In the genomic region with DNA sequence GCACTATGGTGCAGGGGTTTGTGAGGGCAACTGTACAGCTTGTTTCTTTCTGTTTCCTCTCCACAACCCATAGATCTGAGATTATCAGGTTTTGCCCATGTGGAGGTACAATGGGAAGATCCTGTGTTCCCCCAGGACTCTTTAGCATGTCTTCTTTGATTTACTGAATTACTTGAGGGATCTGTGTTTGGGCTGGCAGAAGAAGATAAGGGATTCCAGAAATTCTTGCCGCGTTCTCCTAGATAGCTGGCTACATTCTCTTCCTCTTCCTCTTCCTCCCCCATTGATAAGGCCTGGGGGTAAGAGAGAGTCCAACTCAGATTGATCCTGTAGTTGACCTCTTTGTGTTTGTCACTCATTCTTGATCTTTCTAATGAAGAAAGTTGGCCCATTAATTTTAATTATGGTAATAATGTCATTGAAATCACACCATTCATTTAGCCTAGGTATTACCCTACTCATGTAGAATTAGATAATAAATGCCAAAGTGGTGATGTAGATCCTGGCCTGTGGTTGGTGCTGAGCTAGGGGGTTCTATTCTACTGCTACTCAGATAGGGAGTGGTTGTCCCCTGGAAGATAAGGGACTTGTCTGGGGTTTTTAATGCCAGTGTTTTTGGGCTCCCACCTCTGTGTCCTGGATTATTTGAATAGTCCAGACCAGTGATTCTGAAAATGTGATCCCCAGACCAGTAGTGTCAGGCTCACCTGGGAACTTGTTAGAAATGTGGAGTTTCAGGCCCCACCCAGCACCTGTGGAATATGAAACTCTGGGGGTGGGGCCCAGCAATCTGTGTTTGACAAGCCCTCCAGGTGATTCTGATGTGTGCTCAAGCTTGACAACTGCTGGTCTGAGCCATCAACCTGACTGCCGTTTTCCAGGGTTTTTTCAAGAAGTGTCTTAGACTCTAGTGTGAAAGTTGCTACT, we compare ENCODE assay signal across 13 cellular contexts.
DNase-seq lines count a peak whose midpoint lies in the region; ATAC-seq and TF ChIP-seq lines count a peak whose summit lies in the region.
"Had no signal": no experiment of that assay in that cellular context is flagged by ENCODE, and none has a peak within 500 bp of the region (broad histone marks: within the 10 kb centered on the region; RNA-seq: fewer than 3 reads in every experiment).

No MANE protein-coding gene starts in this region.

- H3K27me3 ChIP-seq in Caco-2 (replicated peaks; ENCODE audit: control insufficient read depth, insufficient read depth, low read length) (no peaks in the 10 kb centered on the region), WERI-Rb-1 (ENCODE audit: insufficient read depth, low read depth, severe bottlenecking) (no peaks in the 10 kb centered on the region), adrenal gland (no peaks in the 10 kb centered on the region)

- POLR2A ChIA-PET in Caco-2 (lab: Charles Lee): no interaction called here

- no peak for TF ChIP-seq CTCF in Caco-2 (IDR thresholded peaks at IDR 0.05; ENCODE audit: insufficient read depth in 1 of 2, low read depth in 1 of 2, low read length in 1 of 2, severe bottlenecking in 1 of 2, unreplicated experiment in 1 of 2)
- no peak for TF ChIP-seq CTCF in WERI-Rb-1 (IDR thresholded peaks at IDR 0.05; ENCODE audit: low read depth, low read length)
- no peak for TF ChIP-seq CTCF in natural killer cell (IDR thresholded peaks at IDR 0.05)
- no peak for TF ChIP-seq CTCF in adrenal gland (IDR thresholded peaks at IDR 0.05)

- H3K4me3 ChIP-seq in Caco-2 (ENCODE audit: low read depth, low read length) (no peak overlapping the region), WERI-Rb-1 (ENCODE audit: low read depth, low read length) (no peak overlapping the region), mesodermal cell (ENCODE audit: extremely low read depth, insufficient read depth, low read length, poor library complexity, severe bottlenecking) (no peak overlapping the region), adrenal gland (no peak overlapping the region)
- H3K4me3 ChIP-seq: coronary artery, psoas muscle, SK-N-MC had no signal

- H3K4me1 Mint-ChIP-seq in Caco-2 (ENCODE audit: low read depth, unreplicated experiment) (peaks cover 14% of the 10 kb centered on the region), natural killer cell (no peaks in the 10 kb centered on the region)
- no peaks in the 10 kb centered on the region for H3K4me1 Mint-ChIP-seq in activated T-helper 17 cell treated with anti-CD3 and anti-CD28 coated beads, Interleukin-2, amount 50 U/mL, for 72 hours

- peaks cover 6% of the 10 kb centered on the region for H3K36me3 Mint-ChIP-seq in Caco-2 (ENCODE audit: insufficient read depth, unreplicated experiment)
- no peaks in the 10 kb centered on the region for H3K36me3 Mint-ChIP-seq in natural killer cell
- no peaks in the 10 kb centered on the region for H3K36me3 Mint-ChIP-seq in activated T-helper 17 cell treated with anti-CD3 and anti-CD28 coated beads, Interleukin-2, amount 50 U/mL, for 72 hours (ENCODE audit: low read depth)

- CTCF ChIA-PET in Caco-2 (lab: Charles Lee): interaction anchor here (0.7 to 1.0 kb wide), 2 partner anchors 44 to 135 kb away, joined by 3 read pairs; no protein-coding TSS in a partner anchor

- H3K27ac Mint-ChIP-seq in Caco-2 (ENCODE audit: unreplicated experiment) (no peak overlapping the region), natural killer cell (no peak overlapping the region)
- no peak overlapping the region for H3K27ac Mint-ChIP-seq in activated T-helper 17 cell treated with anti-CD3 and anti-CD28 coated beads, Interleukin-2, amount 50 U/mL, for 72 hours

- TF ChIP-seq POLR2A in adrenal gland (IDR thresholded peaks at IDR 0.05): no peak

- no peak for ATAC-seq in natural killer cell
- no peak for ATAC-seq in activated T-helper 17 cell treated with anti-CD3 and anti-CD28 coated beads, Interleukin-2, amount 50 U/mL, for 72 hours (replicated peaks)
- ATAC-seq: psoas muscle had no signal

- H3K27me3 Mint-ChIP-seq in Caco-2 (ENCODE audit: insufficient read depth, unreplicated experiment) (no peaks in the 10 kb centered on the region), natural killer cell (ENCODE audit: low read depth in 2 of 2) (peaks cover 7 to 11% of the 10 kb centered on the region in 2 donors)
- H3K27me3 Mint-ChIP-seq in activated T-helper 17 cell treated with anti-CD3 and anti-CD28 coated beads, Interleukin-2, amount 50 U/mL, for 72 hours: peaks cover 15% of the 10 kb centered on the region

- DNase-seq in Caco-2: peak; percentile 61 to 79
- DNase-seq in NCI-H146 (lab: John Stamatoyannopoulos, UW): peak; percentile 75
- no peak for DNase-seq in WERI-Rb-1
- DNase-seq in natural killer cell: no peak
- no peak for DNase-seq in adrenal gland
- DNase-seq in ecto neural progenitor cell (ENCODE audit: low spot score): no peak
- DNase-seq: NCI-H1105; psoas muscle; stimulated activated CD8-positive, alpha-beta memory T cell treated with anti-CD3 and anti-CD28 coated beads, Interleukin-4, amount 100 ng/mL, for 48 hours had no signal

- H3K27ac ChIP-seq in WERI-Rb-1: peak overlapping the region; percentile 91
- peak overlapping the region; percentile 95 for H3K27ac ChIP-seq in mesodermal cell (ENCODE audit: low read depth, low read length, severe bottlenecking)
- H3K27ac ChIP-seq in adrenal gland: no peak overlapping the region
- H3K27ac ChIP-seq: coronary artery, psoas muscle, SK-N-MC had no signal

- H3K36me3 ChIP-seq in Caco-2 (ENCODE audit: control insufficient read depth, insufficient read depth, low read length) (no peaks in the 10 kb centered on the region), WERI-Rb-1 (no peaks in the 10 kb centered on the region), mesodermal cell (ENCODE audit: control insufficient read depth, insufficient read depth, low read length) (no peaks in the 10 kb centered on the region), adrenal gland (replicated peaks in 1 of 2) (no peaks in the 10 kb centered on the region)

- H3K4me3 Mint-ChIP-seq in Caco-2 (ENCODE audit: unreplicated experiment) (peak overlapping the region; percentile 48), natural killer cell (no peak overlapping the region)
- no peak overlapping the region for H3K4me3 Mint-ChIP-seq in activated T-helper 17 cell treated with anti-CD3 and anti-CD28 coated beads, Interleukin-2, amount 50 U/mL, for 72 hours

- H3K9me3 ChIP-seq in Caco-2 (no peaks in the 10 kb centered on the region), WERI-Rb-1 (ENCODE audit: severe bottlenecking) (no peaks in the 10 kb centered on the region), mesodermal cell (ENCODE audit: control insufficient read depth, low read length) (peaks cover 3% of the 10 kb centered on the region), adrenal gland (replicated peaks in 1 of 3) (no peaks in the 10 kb centered on the region)
- H3K9me3 ChIP-seq: psoas muscle had no signal

- H3K9me3 Mint-ChIP-seq in Caco-2 (ENCODE audit: unreplicated experiment) (no peaks in the 10 kb centered on the region), natural killer cell (no peaks in the 10 kb centered on the region)
- no peaks in the 10 kb centered on the region for H3K9me3 Mint-ChIP-seq in activated T-helper 17 cell treated with anti-CD3 and anti-CD28 coated beads, Interleukin-2, amount 50 U/mL, for 72 hours

- peaks cover 56% of the 10 kb centered on the region for H3K4me1 ChIP-seq in Caco-2
- peaks cover 43% of the 10 kb centered on the region for H3K4me1 ChIP-seq in mesodermal cell (ENCODE audit: control insufficient read depth, insufficient read depth, low read length, poor library complexity, severe bottlenecking)
- peaks cover 16 to 18% of the 10 kb centered on the region in 2 donors for H3K4me1 ChIP-seq in adrenal gland (replicated peaks in 1 of 2)

- intact Hi-C loops in Caco-2 (cut with micrococcal nuclease; ENCODE audit: unreplicated experiment) (loop anchor here (1.0 to 10.0 kb wide), 3 partner anchors 51 to 193 kb away; partner anchors contain the start of gene C1orf226), natural killer cell (cut with micrococcal nuclease) (no loop called here), adrenal gland (cut with DNase I) (no loop called here)

- BruUV-seq in Caco-2 (replicated peaks; lab: Mats Ljungman, UMichigan): no TSS peak

- 100% methylated on average over 1 of the region's 3 CpGs for WGBS in mesodermal cell (ENCODE audit: insufficient coverage in 2 of 2), 2 experiments
- WGBS in adrenal gland, 4 donors: 71 to 82% (median 79%) methylated on average over 3 of the region's 3 CpGs

Comparison
In these comparisons a context has a peak if more than half of its experiments do, and no peak if none do; other contexts are left out.
1. DNase-seq: peak in Caco-2 (2 of 2) and NCI-H146 (single experiment); none in WERI-Rb-1 (single experiment), natural killer cell (single experiment), adrenal gland (0 of 7) and ecto neural progenitor cell (single experiment).
2. H3K27ac ChIP-seq: peak in WERI-Rb-1 (single experiment) and mesodermal cell (single experiment); none in adrenal gland (0 of 5).